Comparison of ENCODE assay signal across 18 cellular contexts in genomic region chr13:39596176-39596575, GRCh38. TPM values are rescaled to one million over a fixed set of nuclear protein-coding genes. Genes with fewer than 3 reads are reported as not detected.
DNase-seq lines count a peak whose midpoint lies in the region; ATAC-seq, FAIRE-seq and TF ChIP-seq lines count a peak whose summit lies in the region.
"Had no signal": no experiment of that assay in that cellular context is flagged by ENCODE, and none has a peak within 500 bp of the region (broad histone marks: within the 10 kb centered on the region; RNA-seq: fewer than 3 reads in every experiment).

No MANE protein-coding gene starts in this region.

- H2AFZ ChIP-seq in OCI-LY3 (ENCODE audit: low read depth, low read length) (no peak overlapping the region), GM12878 (ENCODE audit: control insufficient read depth, low read depth, low read length) (no peak overlapping the region)
- H2AFZ ChIP-seq: GM23338 had no signal

- H3K36me3 ChIP-seq in DOHH2 (ENCODE audit: control insufficient read depth, low read length) (peaks cover 43% of the 10 kb centered on the region), OCI-LY3 (replicated peaks; ENCODE audit: low read depth, low read length) (peaks cover 25% of the 10 kb centered on the region), GM12878 (ENCODE audit: control insufficient read depth in 2 of 2, insufficient read depth in 2 of 2, low read length in 1 of 2) (no peaks in the 10 kb centered on the region), tibial artery (peaks cover 0 to 5% (median 5%) of the 10 kb centered on the region in 3 donors)
- H3K36me3 ChIP-seq: BLaER1 had no signal

- CTCF ChIA-PET in GM12878 (lab: Yijun Ruan, JAX), result interaction anchor here (0.7 to 1.6 kb wide), 4 partner anchors 15 to 297 kb away, joined by 3 to 4 read pairs (median 3); no protein-coding TSS in a partner anchor

- H4K20me1 ChIP-seq in DOHH2 (ENCODE audit: control insufficient read depth, insufficient read depth, low read depth, low read length) (no peaks in the 10 kb centered on the region), OCI-LY3 (ENCODE audit: insufficient read depth, low read length) (0 out of 2 replicates have a peak, but pooled peaks cover 4% of the 10 kb centered on the region), GM12878 (ENCODE audit: control insufficient read depth, insufficient read depth) (no peaks in the 10 kb centered on the region)
- H4K20me1 ChIP-seq: BLaER1 had no signal

- H3K4me2 ChIP-seq in DOHH2 (ENCODE audit: low read length), result peak overlapping the region; percentile 77
- peak overlapping the region; percentile 6 for H3K4me2 ChIP-seq in OCI-LY3 (ENCODE audit: low read length)
- H3K4me2 ChIP-seq in GM12878 (ENCODE audit: control insufficient read depth, insufficient read depth), result no peak overlapping the region
- H3K4me2 ChIP-seq: BLaER1, GM23338 had no signal

- no TSS peak for BruUV-seq in GM12878 (replicated peaks; lab: Mats Ljungman, UMichigan)

- H3F3A ChIP-seq in DOHH2 (ENCODE audit: control insufficient read depth, insufficient read depth), result peaks cover under 1% of the 10 kb centered on the region; the same call in 1 of the 2 replicates

- peak; percentile 16; the same call in 2 of the 3 replicates for ATAC-seq in GM12878
- no peak for ATAC-seq in left lobe of liver
- ATAC-seq: GM23338 had no signal

- no peak for TF ChIP-seq POLR2A in GM12878 (IDR thresholded peaks at IDR 0.05; ENCODE audit: low read depth, low read length)

- peaks cover 78% of the 10 kb centered on the region for H3K79me2 ChIP-seq in DOHH2 (ENCODE audit: control insufficient read depth, low read length)
- H3K79me2 ChIP-seq in OCI-LY3 (ENCODE audit: low read length), result peaks cover 43% of the 10 kb centered on the region
- H3K79me2 ChIP-seq in GM12878 (ENCODE audit: control insufficient read depth, insufficient read depth, low read length), result no peaks in the 10 kb centered on the region

- H3K9ac ChIP-seq in OCI-LY3 (ENCODE audit: low read length), result no peak overlapping the region
- no peak overlapping the region for H3K9ac ChIP-seq in GM12878 (ENCODE audit: control insufficient read depth, insufficient read depth, low read length)
- H3K9ac ChIP-seq: BLaER1 had no signal

- H3K4me3 ChIP-seq in DOHH2 (ENCODE audit: low read length) (no peak overlapping the region), OCI-LY3 (ENCODE audit: low read length) (no peak overlapping the region), GM12878 (no peak overlapping the region), tibial artery (no peak overlapping the region)
- H3K4me3 ChIP-seq: BLaER1, GM23338 had no signal

- FAIRE-seq in GM12878 (lab: Jason Lieb, UNC), result no peak
- FAIRE-seq: GM12891, GM18507, H54 had no signal

- H3K4me1 ChIP-seq in DOHH2 (ENCODE audit: control insufficient read depth, low read length) (peaks cover 63% of the 10 kb centered on the region), OCI-LY3 (ENCODE audit: low read length) (peaks cover 38% of the 10 kb centered on the region), GM12878 (ENCODE audit: control insufficient read depth, insufficient read depth, low read length) (no peaks in the 10 kb centered on the region), tibial artery (peaks cover 0 to 57% (median 13%) of the 10 kb centered on the region in 4 donors)

- SMC1A ChIA-PET in GM12878 (lab: Charles Lee; ENCODE audit: uncharacterized antibody, unreplicated experiment), result interaction anchor here (0.8 to 1.5 kb wide), 5 partner anchors 11 to 548 kb away, joined by 3 to 5 read pairs (median 4); no protein-coding TSS in a partner anchor

- H3K27ac ChIP-seq in DOHH2 (ENCODE audit: low read depth, low read length) (no peak overlapping the region), OCI-LY3 (ENCODE audit: low read length) (no peak overlapping the region), GM12878 (ENCODE audit: control insufficient read depth, insufficient read depth) (no peak overlapping the region), tibial artery (peak overlapping the region; percentile 3 to 91)
- H3K27ac ChIP-seq: BLaER1, HL-60 had no signal

- no peak for DNase-seq in GM12878 (ENCODE audit: low read depth, low spot score)
- DNase-seq in tibial artery, result no peak
- no peak for DNase-seq in NCI-H1417 treated with DMSO at 0.1 percent for 48 hours (lab: John Stamatoyannopoulos, UW)
- no peak for DNase-seq in NCI-H2227 treated with DMSO at 0.1 percent for 48 hours (lab: John Stamatoyannopoulos, UW)
- no peak for DNase-seq in left lobe of liver (ENCODE audit: low spot score)
- DNase-seq: 8988T; CD4-positive, alpha-beta memory T cell; DMS153; DMS79; HCEC 1CT had no signal

- H3K27me3 ChIP-seq in DOHH2 (ENCODE audit: control insufficient read depth, low read length), result no peaks in the 10 kb centered on the region
- H3K27me3 ChIP-seq in OCI-LY3 (ENCODE audit: low read depth, low read length), result no peaks in the 10 kb centered on the region
- no peaks in the 10 kb centered on the region; a peak in 2 of 4 replicates for H3K27me3 ChIP-seq in GM12878 (replicated peaks in 1 of 2; ENCODE audit: control insufficient read depth in 2 of 2, insufficient read depth in 2 of 2, low read length in 1 of 2)
- H3K27me3 ChIP-seq in tibial artery, result no peaks in the 10 kb centered on the region
- H3K27me3 ChIP-seq: BLaER1 had no signal

- TF ChIP-seq CTCF in DOHH2 (IDR thresholded peaks at IDR 0.05; ENCODE audit: low read depth, low read length, poor library complexity, severe bottlenecking) (no peak), OCI-LY3 (IDR thresholded peaks at IDR 0.05; ENCODE audit: low read depth, low read length) (no peak), GM12878 (IDR thresholded peaks at IDR 0.05 in 2 of 3, conservative IDR thresholded peaks at IDR 0.05 in 1 of 3; ENCODE audit: control insufficient read depth in 2 of 3, extremely low read depth in 1 of 3, insufficient read depth in 1 of 3, low read depth in 3 of 3, low read length in 3 of 3) (no peak), tibial artery (IDR thresholded peaks at IDR 0.05) (no peak)

- POLR2A ChIA-PET in GM12878 (lab: Charles Lee), result interaction anchor here (1.0 kb wide), 1 partner anchor 57 kb away, joined by 3 read pairs; no protein-coding TSS in a partner anchor

- H3K9me3 ChIP-seq in DOHH2 (ENCODE audit: control insufficient read depth, insufficient read depth, low read length), result peaks cover 3% of the 10 kb centered on the region; the same call in 1 of the 2 replicates
- no peaks in the 10 kb centered on the region for H3K9me3 ChIP-seq in OCI-LY3 (ENCODE audit: insufficient read depth, low read length)
- no peaks in the 10 kb centered on the region for H3K9me3 ChIP-seq in GM12878 (replicated peaks; ENCODE audit: control insufficient read depth, insufficient read depth, low read length)
- H3K9me3 ChIP-seq in tibial artery, result no peaks in the 10 kb centered on the region
- H3K9me3 ChIP-seq: BLaER1 had no signal

- H3K9me2 ChIP-seq in DOHH2 (replicated peaks; ENCODE audit: control insufficient read depth, low read length), result no peaks in the 10 kb centered on the region

- RAD21 ChIA-PET in GM12878 (lab: Charles Lee; ENCODE audit: unreplicated experiment), result no interaction called here

- intact Hi-C loops in GM12878 (cut with micrococcal nuclease; ENCODE audit: unreplicated experiment) (no loop called here), tibial artery (cut with DNase I; ENCODE audit: low total_unique reads) (no loop called here)

- in situ Hi-C loops in GM12878 (cut with MboI), result no loop called here

- 2% methylated on average over 2 of the region's 2 CpGs for WGBS in GM12878 (ENCODE audit: insufficient coverage, insufficient replicate concordance, low lambda C conversion rate, missing lambda C conversion rate)

- TF ChIP-seq EP300 in GM12878 (IDR thresholded peaks at IDR 0.05; ENCODE audit: borderline replicate concordance in 1 of 2, control insufficient read depth in 1 of 2, low read depth in 2 of 2, low read length in 2 of 2), result no peak

- TF ChIP-seq RAD21 in GM12878 (IDR thresholded peaks at IDR 0.05; ENCODE audit: insufficient read depth, low read depth, low read length), result no peak

RNA-seq across cellular contexts. Expression of gene LHFPL6, which starts 6.8 kb away (rescaled TPM):
- total RNA-seq in GM12878 (2013; cell fraction: nucleolus; rRNA removed), result 9.9 and 11.9 TPM in 2 replicates
- total RNA-seq in GM12878 (2014; rRNA removed) (0.27 and 0.40 TPM in 2 replicates), GM12878 (2014; rRNA removed; fragmentation: Illumina TruSeq; extraction: Trizol) (0.32 and 0.45 TPM in 2 replicates), GM12878 (2021) (0.23 and 0.90 TPM in 2 replicates), left lobe of liver (2.8 TPM)
- polyA plus RNA-seq in GM12878 (2011; ENCODE audit: low read depth), result 0.68 TPM
- polyA plus RNA-seq in GM12878 (2011; rRNA removed) (4.6 and 4.9 TPM in 2 replicates), GM12878 (2014; fragmentation: Illumina TruSeq; extraction: Trizol) (0.62 and 0.68 TPM in 2 replicates), GM12878 (2014; fragmentation: Nextera tagmentation; extraction: Ambion mirVana) (under 1 TPM; 0.11 to 0.20 TPM), GM12878 (2014; rRNA removed) (0.28 and 0.32 TPM in 2 replicates), GM12878 (2016; fragmentation: Nextera tagmentation; extraction: Ambion mirVana) (under 1 TPM; 0.42 to 0.45 TPM)
- polyA plus RNA-seq in GM12878 (2011; cell fraction: cytosol; rRNA removed), result 5.3 and 7.5 TPM in 2 replicates
- 2.4 and 2.5 TPM in 2 replicates for polyA plus RNA-seq in GM12878 (2011; cell fraction: nucleus; rRNA removed)
- 1.2 and 1.6 TPM in 2 replicates for polyA plus RNA-seq in GM12878 (2012)
- 8.2 and 12.0 TPM in 2 replicates for polyA minus RNA-seq in GM12878 (2011; rRNA and poly(A)+ RNA removed)
- polyA minus RNA-seq in GM12878 (2011; cell fraction: cytosol; rRNA and poly(A)+ RNA removed), result 1.1 and 1.7 TPM in 2 replicates
- 9.9 and 18.2 TPM in 2 replicates for polyA minus RNA-seq in GM12878 (2011; cell fraction: nucleus; rRNA and poly(A)+ RNA removed)
- total RNA-seq: CD4-positive, alpha-beta memory T cell had no signal

RNA-seq across cellular contexts. Expression of gene COG6, which starts 59.3 kb away (rescaled TPM):
- total RNA-seq in GM12878 (2013; cell fraction: nucleolus; rRNA removed), result 54.6 and 58.0 TPM in 2 replicates
- total RNA-seq in GM12878 (2014; rRNA removed), result 9.4 and 15.4 TPM in 2 replicates
- total RNA-seq in GM12878 (2014; rRNA removed; fragmentation: Illumina TruSeq; extraction: Trizol), result 13.9 and 14.9 TPM in 2 replicates
- 15.9 and 23.4 TPM in 2 replicates for total RNA-seq in GM12878 (2021)
- 5.4 TPM for polyA plus RNA-seq in GM12878 (2011; ENCODE audit: low read depth)
- polyA plus RNA-seq in GM12878 (2011; rRNA removed), result 29.8 and 45.2 TPM in 2 replicates
- polyA plus RNA-seq in GM12878 (2011; cell fraction: cytosol; rRNA removed), result 11.1 and 13.1 TPM in 2 replicates
- 14.7 and 16.4 TPM in 2 replicates for polyA plus RNA-seq in GM12878 (2011; cell fraction: nucleus; rRNA removed)
- 11.8 and 13.9 TPM in 2 replicates for polyA plus RNA-seq in GM12878 (2012)
- polyA plus RNA-seq in GM12878 (2014; fragmentation: Illumina TruSeq; extraction: Trizol), result 12.6 and 17.8 TPM in 2 replicates
- polyA plus RNA-seq in GM12878 (2014; fragmentation: Nextera tagmentation; extraction: Ambion mirVana), result 1 to 10 TPM; 4.5 to 5.3 TPM
- 9.0 and 9.8 TPM in 2 replicates for polyA plus RNA-seq in GM12878 (2014; rRNA removed)
- polyA plus RNA-seq in GM12878 (2016; fragmentation: Nextera tagmentation; extraction: Ambion mirVana), result 10 to 100 TPM; 12.7 to 13.0 TPM
- polyA minus RNA-seq in GM12878 (2011; rRNA and poly(A)+ RNA removed), result 15.4 and 25.8 TPM in 2 replicates
- 7.8 and 10.5 TPM in 2 replicates for polyA minus RNA-seq in GM12878 (2011; cell fraction: cytosol; rRNA and poly(A)+ RNA removed)
- 28.0 and 46.0 TPM in 2 replicates for polyA minus RNA-seq in GM12878 (2011; cell fraction: nucleus; rRNA and poly(A)+ RNA removed)
- total RNA-seq in left lobe of liver, result 12.8 TPM

Comparison
In these comparisons a context has a peak if more than half of its experiments do, and no peak if none do; other contexts are left out.
1. H3K27ac ChIP-seq: peak in tibial artery (2 of 2); none in DOHH2 (single experiment), OCI-LY3 (single experiment) and GM12878 (single experiment).